ENCODE assay signal across 15 cellular contexts in the genomic region with DNA sequence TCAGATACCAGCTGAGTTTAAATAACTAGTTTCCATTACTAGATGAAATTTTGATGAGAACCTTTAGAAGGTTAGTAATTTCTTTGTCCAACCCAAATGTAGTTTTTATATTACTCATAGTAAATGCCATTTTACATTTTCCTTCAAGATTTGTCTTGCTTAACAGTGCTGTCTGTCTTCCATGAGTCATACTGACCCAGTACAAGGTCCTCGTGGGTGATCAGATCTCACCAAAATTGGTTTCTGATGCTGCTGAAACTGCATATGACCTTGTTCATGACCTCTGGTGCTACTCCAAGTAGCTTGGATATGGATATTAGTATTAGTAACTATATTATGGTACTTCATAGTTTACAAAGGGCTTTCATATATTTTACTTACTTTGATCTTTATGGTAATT.
DNase-seq lines count a peak whose midpoint lies in the region; ATAC-seq lines count a peak whose summit lies in the region.
"Had no signal": no experiment of that assay in that cellular context is flagged by ENCODE, and none has a peak within 500 bp of the region (broad histone marks: within the 10 kb centered on the region; RNA-seq: fewer than 3 reads in every experiment).

No MANE protein-coding gene starts in this region.

- H3K27me3 Mint-ChIP-seq in activated CD4-positive, alpha-beta T cell treated with anti-CD3 and anti-CD28 coated beads for 36 hours = no peaks in the 10 kb centered on the region

- no peaks in the 10 kb centered on the region for H3K36me3 Mint-ChIP-seq in activated CD4-positive, alpha-beta T cell treated with anti-CD3 and anti-CD28 coated beads for 36 hours (ENCODE audit: low read depth)
- no peaks in the 10 kb centered on the region for H3K36me3 Mint-ChIP-seq in stimulated activated effector memory CD8-positive, alpha-beta T cell treated with anti-CD3 and anti-CD28 coated beads, Interleukin-12 subunit alpha, Interleukin-12 subunit beta, amount 100 ng/mL, for 72 hours
- H3K36me3 Mint-ChIP-seq: CD14-positive monocyte; CD8-positive, alpha-beta T cell had no signal

- POLR2A ChIA-PET in activated CD4-positive, alpha-beta T cell treated with anti-CD3 and anti-CD28 coated beads for 36 hours (lab: Charles Lee) = no interaction called here

- H3K4me3 Mint-ChIP-seq in activated CD4-positive, alpha-beta T cell treated with anti-CD3 and anti-CD28 coated beads for 36 hours = no peak overlapping the region
- H3K4me3 Mint-ChIP-seq in stimulated activated effector memory CD8-positive, alpha-beta T cell treated with anti-CD3 and anti-CD28 coated beads, Interleukin-12 subunit alpha, Interleukin-12 subunit beta, amount 100 ng/mL, for 72 hours = no peak overlapping the region
- H3K4me3 Mint-ChIP-seq: CD14-positive monocyte; CD8-positive, alpha-beta T cell had no signal

- no peak overlapping the region for H3K27ac Mint-ChIP-seq in activated CD4-positive, alpha-beta T cell treated with anti-CD3 and anti-CD28 coated beads for 36 hours
- no peak overlapping the region for H3K27ac Mint-ChIP-seq in stimulated activated effector memory CD8-positive, alpha-beta T cell treated with anti-CD3 and anti-CD28 coated beads, Interleukin-12 subunit alpha, Interleukin-12 subunit beta, amount 100 ng/mL, for 72 hours
- H3K27ac Mint-ChIP-seq: CD14-positive monocyte; CD8-positive, alpha-beta T cell had no signal

- intact Hi-C loops in activated CD4-positive, alpha-beta T cell treated with anti-CD3 and anti-CD28 coated beads for 36 hours (cut with DNase I, micrococcal nuclease) = no loop called here

- ATAC-seq in activated CD4-positive, alpha-beta T cell treated with anti-CD3 and anti-CD28 coated beads for 36 hours = peak; percentile 36
- ATAC-seq in GM19463 (IDR thresholded peaks at IDR 0.05; ENCODE audit: unreplicated experiment) (peak; percentile 62), HG03469 (IDR thresholded peaks at IDR 0.05; ENCODE audit: unreplicated experiment) (peak; percentile 64), HG03095 (IDR thresholded peaks at IDR 0.05; ENCODE audit: unreplicated experiment) (no peak)
- ATAC-seq in stimulated activated effector memory CD8-positive, alpha-beta T cell treated with anti-CD3 and anti-CD28 coated beads, Interleukin-12 subunit alpha, Interleukin-12 subunit beta, amount 100 ng/mL, for 72 hours = peak; percentile 64
- ATAC-seq: CD8-positive, alpha-beta T cell; HCT116 had no signal

- CTCF ChIA-PET in activated CD4-positive, alpha-beta T cell treated with anti-CD3 and anti-CD28 coated beads for 36 hours (lab: Charles Lee) = no interaction called here

- no peak for DNase-seq in activated CD4-positive, alpha-beta T cell treated with anti-CD3 and anti-CD28 coated beads for 36 hours
- DNase-seq in activated CD4-positive, alpha-beta T cell treated with anti-CD3 and anti-CD28 coated beads, Interleukin-2, amount 50 U/mL, for 1 hour = no peak
- DNase-seq in stimulated activated effector memory CD8-positive, alpha-beta T cell treated with anti-CD3 and anti-CD28 coated beads, Interleukin-12 subunit alpha, Interleukin-12 subunit beta, amount 100 ng/mL, for 72 hours (ENCODE audit: low spot score in 2 of 2) = no peak
- no peak for DNase-seq in T-helper 1 cell
- DNase-seq: CD8-positive, alpha-beta T cell; COR-L47; DND-41; GDM1; IMR-90; KBM-7 had no signal

- H3K4me1 Mint-ChIP-seq in activated CD4-positive, alpha-beta T cell treated with anti-CD3 and anti-CD28 coated beads for 36 hours = no peaks in the 10 kb centered on the region
- H3K4me1 Mint-ChIP-seq in stimulated activated effector memory CD8-positive, alpha-beta T cell treated with anti-CD3 and anti-CD28 coated beads, Interleukin-12 subunit alpha, Interleukin-12 subunit beta, amount 100 ng/mL, for 72 hours = no peaks in the 10 kb centered on the region
- H3K4me1 Mint-ChIP-seq: CD14-positive monocyte had no signal

- H3K9me3 Mint-ChIP-seq in activated CD4-positive, alpha-beta T cell treated with anti-CD3 and anti-CD28 coated beads for 36 hours (ENCODE audit: low read depth) = no peaks in the 10 kb centered on the region
- H3K9me3 Mint-ChIP-seq in stimulated activated effector memory CD8-positive, alpha-beta T cell treated with anti-CD3 and anti-CD28 coated beads, Interleukin-12 subunit alpha, Interleukin-12 subunit beta, amount 100 ng/mL, for 72 hours = no peaks in the 10 kb centered on the region
- H3K9me3 Mint-ChIP-seq: CD8-positive, alpha-beta T cell had no signal
